13 cellular contexts compared by ENCODE assay signal in genomic region chr17:83145358-83145738, GRCh38.
"Had no signal": no experiment of that assay in that cellular context is flagged by ENCODE, and none has a peak within 500 bp of the region (broad histone marks: within the 10 kb centered on the region; RNA-seq: fewer than 3 reads in every experiment).

No MANE protein-coding gene starts in this region.

- H3K27me3 ChIP-seq: brain microvascular endothelial cell, transverse colon had no signal

- H3K4me1 ChIP-seq: transverse colon had no signal

- H3K27ac Mint-ChIP-seq: activated naive CD4-positive, alpha-beta T cell treated with anti-CD3 and anti-CD28 coated beads for 36 hours; activated T-helper 17 cell treated with anti-CD3 and anti-CD28 coated beads, Interleukin-2, amount 50 U/mL, for 72 hours; nephron; stimulated activated naive CD8-positive, alpha-beta T cell treated with anti-CD3 and anti-CD28 coated beads, Interleukin-15, Interleukin-2, amounts not matched to agents 100 ng/mL and 50 ng/mL, for 24 hours had no signal

- H3K36me3 ChIP-seq: brain microvascular endothelial cell, esophagus squamous epithelium, transverse colon, WERI-Rb-1 had no signal

- DNase-seq: activated CD4-positive, alpha-beta T cell treated with anti-CD3 and anti-CD28 coated beads for 1 hour; activated CD4-positive, alpha-beta T cell treated with anti-CD3 and anti-CD28 coated beads, Interleukin-2, amount 50 U/mL, for 48 hours; activated naive CD4-positive, alpha-beta T cell treated with anti-CD3 and anti-CD28 coated beads for 36 hours; anterior cingulate cortex; brain microvascular endothelial cell; effector CD8-positive, alpha-beta T cell; esophagus squamous epithelium; nucleus accumbens; transverse colon; WERI-Rb-1 had no signal

- H3K4me3 Mint-ChIP-seq: activated naive CD4-positive, alpha-beta T cell treated with anti-CD3 and anti-CD28 coated beads for 36 hours; activated T-helper 17 cell treated with anti-CD3 and anti-CD28 coated beads, Interleukin-2, amount 50 U/mL, for 72 hours; nephron; stimulated activated naive CD8-positive, alpha-beta T cell treated with anti-CD3 and anti-CD28 coated beads, Interleukin-15, Interleukin-2, amounts not matched to agents 100 ng/mL and 50 ng/mL, for 24 hours had no signal

- H3K4me3 ChIP-seq: esophagus squamous epithelium, transverse colon had no signal

- H3K9me3 ChIP-seq: transverse colon had no signal

- H3K27ac ChIP-seq: brain microvascular endothelial cell, transverse colon, WERI-Rb-1 had no signal

- ATAC-seq: activated T-helper 17 cell treated with anti-CD3 and anti-CD28 coated beads, Interleukin-2, amount 50 U/mL, for 72 hours had no signal

- H3K4me1 Mint-ChIP-seq: activated T-helper 17 cell treated with anti-CD3 and anti-CD28 coated beads, Interleukin-2, amount 50 U/mL, for 72 hours had no signal
